Comparison of ENCODE assay signal across 24 cellular contexts in genomic region chr1:5477716-5478115, GRCh38.
"Had no signal": no experiment of that assay in that cellular context is flagged by ENCODE, and none has a peak within 500 bp of the region (broad histone marks: within the 10 kb centered on the region; RNA-seq: fewer than 3 reads in every experiment).

No MANE protein-coding gene starts in this region.

- H3K27ac ChIP-seq: brain microvascular endothelial cell, colonic mucosa, epithelial cell of prostate, left lung, neural progenitor cell, ovary, suprapubic skin, transverse colon, vagina had no signal

- H3K4me3 ChIP-seq: colonic mucosa, left lung, mucosa of descending colon, neural progenitor cell, ovary, suprapubic skin, transverse colon, vagina had no signal

- H3K36me3 ChIP-seq: brain microvascular endothelial cell, colonic mucosa, left lung, neural progenitor cell, ovary, suprapubic skin, transverse colon, vagina had no signal

- H3K4me3 Mint-ChIP-seq: activated CD4-positive, alpha-beta memory T cell treated with anti-CD3 and anti-CD28 coated beads, Interleukin-2, amount 10 ng/mL, durations not matched to agents 7 days and 5 days; activated CD4-positive, alpha-beta T cell treated with anti-CD3 and anti-CD28 coated beads for 36 hours; activated CD8-positive, alpha-beta memory T cell treated with anti-CD3 and anti-CD28 coated beads, Interleukin-2, amount 10 ng/mL, durations not matched to agents 7 days and 5 days; activated T-helper 17 cell treated with anti-CD3 and anti-CD28 coated beads, Interleukin-2, amount 50 U/mL, for 72 hours; central memory CD8-positive, alpha-beta T cell; endodermal cell; naive B cell; neural progenitor cell; T-helper 2 cell treated with Interferon-gamma antibody and Interleukin-4, amounts not matched to agents 5 μg/mL and 100 μg/mL, for 36 hours had no signal

- DNase-seq: activated CD4-positive, alpha-beta memory T cell treated with anti-CD3 and anti-CD28 coated beads, Interleukin-2, amount 10 ng/mL, durations not matched to agents 7 days and 5 days; activated CD4-positive, alpha-beta T cell treated with anti-CD3 and anti-CD28 coated beads for 36 hours; activated CD8-positive, alpha-beta memory T cell treated with anti-CD3 and anti-CD28 coated beads, Interleukin-2, amount 10 ng/mL, durations not matched to agents 7 days and 5 days; activated naive CD4-positive, alpha-beta T cell treated with Interleukin-2 at 50 U/mL for 16 hours; brain microvascular endothelial cell; colonic mucosa; endodermal cell; foreskin fibroblast; kidney; left lung; mucosa of descending colon; naive B cell; ovary; stimulated activated CD4-positive, alpha-beta T cell treated with anti-CD3 and anti-CD28 coated beads, Interleukin-1b, Interleukin-23, amount 100 ng/mL, for 48 hours; stimulated activated naive CD4-positive, alpha-beta T cell treated with Interleukin-2 at 50 U/mL for 16 hours; transverse colon had no signal

- H3K36me3 Mint-ChIP-seq: activated CD8-positive, alpha-beta memory T cell treated with anti-CD3 and anti-CD28 coated beads, Interleukin-2, amount 10 ng/mL, durations not matched to agents 7 days and 5 days; naive B cell; neural progenitor cell had no signal

- H3K4me1 ChIP-seq: colonic mucosa, left lung, neural progenitor cell, suprapubic skin, transverse colon, vagina had no signal

- H3K27me3 Mint-ChIP-seq: activated CD4-positive, alpha-beta memory T cell treated with anti-CD3 and anti-CD28 coated beads, Interleukin-2, amount 10 ng/mL, durations not matched to agents 7 days and 5 days; activated CD8-positive, alpha-beta memory T cell treated with anti-CD3 and anti-CD28 coated beads, Interleukin-2, amount 10 ng/mL, durations not matched to agents 7 days and 5 days; activated T-helper 17 cell treated with anti-CD3 and anti-CD28 coated beads, Interleukin-2, amount 50 U/mL, for 72 hours had no signal

- H3K9me3 ChIP-seq: colonic mucosa, left lung, mucosa of descending colon, ovary, suprapubic skin, transverse colon, vagina had no signal

- H3K4me1 Mint-ChIP-seq: activated CD4-positive, alpha-beta memory T cell treated with anti-CD3 and anti-CD28 coated beads, Interleukin-2, amount 10 ng/mL, durations not matched to agents 7 days and 5 days had no signal

- H3K27ac Mint-ChIP-seq: activated CD4-positive, alpha-beta memory T cell treated with anti-CD3 and anti-CD28 coated beads, Interleukin-2, amount 10 ng/mL, durations not matched to agents 7 days and 5 days; activated CD4-positive, alpha-beta T cell treated with anti-CD3 and anti-CD28 coated beads for 36 hours; activated CD8-positive, alpha-beta memory T cell treated with anti-CD3 and anti-CD28 coated beads, Interleukin-2, amount 10 ng/mL, durations not matched to agents 7 days and 5 days; activated T-helper 17 cell treated with anti-CD3 and anti-CD28 coated beads, Interleukin-2, amount 50 U/mL, for 72 hours; endodermal cell; neural progenitor cell; T-helper 2 cell treated with Interferon-gamma antibody and Interleukin-4, amounts not matched to agents 5 μg/mL and 100 μg/mL, for 36 hours had no signal

- ATAC-seq: activated CD4-positive, alpha-beta T cell treated with anti-CD3 and anti-CD28 coated beads for 36 hours; activated CD8-positive, alpha-beta memory T cell treated with anti-CD3 and anti-CD28 coated beads, Interleukin-2, amount 10 ng/mL, durations not matched to agents 7 days and 5 days; activated T-helper 17 cell treated with anti-CD3 and anti-CD28 coated beads, Interleukin-2, amount 50 U/mL, for 72 hours; left lung; mucosa of descending colon had no signal

- FAIRE-seq: kidney, TTC549 had no signal

- H3K9me3 Mint-ChIP-seq: activated CD4-positive, alpha-beta memory T cell treated with anti-CD3 and anti-CD28 coated beads, Interleukin-2, amount 10 ng/mL, durations not matched to agents 7 days and 5 days; activated T-helper 17 cell treated with anti-CD3 and anti-CD28 coated beads, Interleukin-2, amount 50 U/mL, for 72 hours; central memory CD8-positive, alpha-beta T cell; naive B cell; T-helper 2 cell treated with Interferon-gamma antibody and Interleukin-4, amounts not matched to agents 5 μg/mL and 100 μg/mL, for 36 hours had no signal

- H3K27me3 ChIP-seq: brain microvascular endothelial cell, colonic mucosa, neural progenitor cell, ovary, vagina had no signal
